In the genomic region with DNA sequence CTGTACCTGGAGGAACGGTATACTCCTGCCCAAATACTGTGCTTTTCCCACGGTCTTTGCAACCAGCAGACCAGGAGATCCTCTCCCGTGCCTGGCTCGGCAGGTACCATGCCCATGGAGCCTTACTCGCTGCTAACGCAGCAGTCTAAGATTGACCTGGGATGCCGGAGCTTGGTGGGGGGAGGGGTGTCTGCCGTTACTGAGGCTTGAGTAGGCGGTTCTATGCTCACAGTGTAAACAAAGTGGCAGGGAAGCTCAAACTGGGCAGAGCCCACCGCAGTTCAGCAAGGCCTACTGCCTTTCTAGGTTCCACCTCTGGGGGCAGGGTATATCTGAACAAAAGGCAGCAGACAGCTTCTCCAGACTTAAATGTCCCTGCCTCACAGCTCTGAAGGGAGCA, we compare ENCODE assay signal across 20 cellular contexts. TPM values are rescaled to one million over a fixed set of nuclear protein-coding genes. Genes with fewer than 3 reads are reported as not detected.
DNase-seq lines count a peak whose midpoint lies in the region; ATAC-seq and TF ChIP-seq lines count a peak whose summit lies in the region.
"Had no signal": no experiment of that assay in that cellular context is flagged by ENCODE, and none has a peak within 500 bp of the region (broad histone marks: within the 10 kb centered on the region; RNA-seq: fewer than 3 reads in every experiment).

No MANE protein-coding gene starts in this region.

- H3K36me3 Mint-ChIP-seq in endodermal cell (ENCODE audit: low read depth), result peaks cover 22% of the 10 kb centered on the region

- H3K9me2 ChIP-seq in SK-N-SH, result no peaks in the 10 kb centered on the region

- CTCF ChIA-PET in SK-N-SH (lab: Yijun Ruan, JAX), result interaction anchor here (1.1 kb wide), 1 partner anchor 16 kb away, joined by 3 read pairs; no protein-coding TSS in a partner anchor

- TF ChIP-seq CTCF in endodermal cell (conservative IDR thresholded peaks at IDR 0.05) (peak; percentile 48), SK-N-SH (IDR thresholded peaks at IDR 0.05) (no peak)

- H3F3A ChIP-seq in SK-N-SH (replicated peaks; ENCODE audit: insufficient read depth), result peaks cover 5% of the 10 kb centered on the region

- TF ChIP-seq RAD21 in SK-N-SH (IDR thresholded peaks at IDR 0.05; ENCODE audit: low read length), result no peak

- H3K9me3 ChIP-seq in HUES6 (ENCODE audit: control insufficient read depth, insufficient read depth, low read depth, low read length), result peaks cover 6% of the 10 kb centered on the region; the same call in 1 of the 2 replicates
- peaks cover 9% of the 10 kb centered on the region for H3K9me3 ChIP-seq in endodermal cell (ENCODE audit: control insufficient read depth, low read length)
- H3K9me3 ChIP-seq in SK-N-SH, result no peaks in the 10 kb centered on the region
- H3K9me3 ChIP-seq: BE2C had no signal

- no peak for ATAC-seq in HG02610 (IDR thresholded peaks at IDR 0.05; ENCODE audit: unreplicated experiment)
- no peak for ATAC-seq in GM19328 (IDR thresholded peaks at IDR 0.05; ENCODE audit: unreplicated experiment)
- ATAC-seq in HG03571 (IDR thresholded peaks at IDR 0.05; ENCODE audit: unreplicated experiment), result no peak
- ATAC-seq: A549 had no signal

- H3K4me3 Mint-ChIP-seq in endodermal cell, result no peak overlapping the region
- H3K4me3 Mint-ChIP-seq: CD14-positive monocyte; CD4-positive, alpha-beta T cell; CD8-positive, alpha-beta memory T cell had no signal

- WGBS in endodermal cell (ENCODE audit: insufficient coverage in 1 of 2, insufficient read length in 1 of 2), 2 experiments, result 82 to 88% methylated on average over 3 to 10 of the region's 10 CpGs
- 95% methylated on average over 10 of the region's 10 CpGs for WGBS in SK-N-SH (ENCODE audit: low lambda C conversion rate)

- POLR2A ChIA-PET in SK-N-SH (lab: Yijun Ruan, JAX), result no interaction called here

- H3K4me3 ChIP-seq in HUES6 (ENCODE audit: low read depth, low read length) (peak overlapping the region; percentile 18; the same call in 1 of the 2 replicates), endodermal cell (ENCODE audit: low read length) (no peak overlapping the region), SK-N-SH (ENCODE audit: low read depth in 2 of 2, low read length in 1 of 2) (no peak overlapping the region)
- H3K4me3 ChIP-seq: A549; BLaER1 treated with 17β-estradiol and CSF1 and Interleukin-3, amounts not matched to agents 10 nM and 100 nM; GM23248 had no signal

- peaks cover 2% of the 10 kb centered on the region for H3K9me3 Mint-ChIP-seq in endodermal cell

- H3K4me1 ChIP-seq in HUES6 (ENCODE audit: control insufficient read depth, insufficient read depth, low read length) (peaks cover 10% of the 10 kb centered on the region), endodermal cell (ENCODE audit: control insufficient read depth, insufficient read depth, low read length) (no peaks in the 10 kb centered on the region), SK-N-SH (ENCODE audit: control insufficient read depth in 1 of 2, insufficient read depth in 2 of 2, low read depth in 1 of 2, low read length in 1 of 2) (no peaks in the 10 kb centered on the region)
- H3K4me1 ChIP-seq: A549; BE2C; BLaER1 treated with 17β-estradiol and CSF1 and Interleukin-3, amounts not matched to agents 10 nM and 100 nM had no signal

- no peak overlapping the region for H2AFZ ChIP-seq in SK-N-SH (ENCODE audit: low read depth)
- H2AFZ ChIP-seq: GM23248 had no signal

- H3K36me3 ChIP-seq in HUES6 (ENCODE audit: control insufficient read depth, insufficient read depth, low read length) (no peaks in the 10 kb centered on the region), endodermal cell (ENCODE audit: control insufficient read depth, insufficient read depth, low read length) (peaks cover 8% of the 10 kb centered on the region), SK-N-SH (replicated peaks in 1 of 2; ENCODE audit: control insufficient read depth in 1 of 2, insufficient read depth in 2 of 2, low read length in 1 of 2) (peaks cover 0 to 11% of the 10 kb centered on the region in 2 experiments)
- H3K36me3 ChIP-seq: BE2C had no signal

- peaks cover 17% of the 10 kb centered on the region for H3K79me2 ChIP-seq in SK-N-SH (ENCODE audit: insufficient read depth)

- no peak overlapping the region for H3K27ac Mint-ChIP-seq in endodermal cell
- H3K27ac Mint-ChIP-seq: CD4-positive, alpha-beta T cell; CD8-positive, alpha-beta memory T cell had no signal

- H3K9ac ChIP-seq in HUES6 (ENCODE audit: low read length) (no peak overlapping the region), endodermal cell (ENCODE audit: extremely low read depth, low read length, poor library complexity, severe bottlenecking) (no peak overlapping the region), SK-N-SH (no peak overlapping the region)
- H3K9ac ChIP-seq: BLaER1 treated with 17β-estradiol and CSF1 and Interleukin-3, amounts not matched to agents 10 nM and 100 nM; GM23248 had no signal

- H3K27me3 ChIP-seq in HUES6 (ENCODE audit: control insufficient read depth, insufficient read depth, low read length), result no peaks in the 10 kb centered on the region
- no peaks in the 10 kb centered on the region for H3K27me3 ChIP-seq in endodermal cell (ENCODE audit: control insufficient read depth, insufficient read depth, low read length, poor library complexity, severe bottlenecking)
- H3K27me3 ChIP-seq in SK-N-SH (ENCODE audit: insufficient read depth), result no peaks in the 10 kb centered on the region
- H3K27me3 ChIP-seq: BE2C; BLaER1 treated with 17β-estradiol and CSF1 and Interleukin-3, amounts not matched to agents 10 nM and 100 nM had no signal

- H3K4me2 ChIP-seq in SK-N-SH, result no peak overlapping the region
- H3K4me2 ChIP-seq: A549; BLaER1 treated with 17β-estradiol and CSF1 and Interleukin-3, amounts not matched to agents 10 nM and 100 nM had no signal

- no peaks in the 10 kb centered on the region for H4K20me1 ChIP-seq in SK-N-SH (ENCODE audit: insufficient read depth)

- H3K27ac ChIP-seq in HUES6 (ENCODE audit: low read depth, low read length) (no peak overlapping the region), endodermal cell (ENCODE audit: low read depth, low read length) (no peak overlapping the region), SK-N-SH (ENCODE audit: low read depth in 2 of 2, low read length in 1 of 2) (no peak overlapping the region)
- H3K27ac ChIP-seq: A549; BLaER1 treated with 17β-estradiol and CSF1 and Interleukin-3, amounts not matched to agents 10 nM and 100 nM; GM23248 had no signal

- TF ChIP-seq EP300 in SK-N-SH (IDR thresholded peaks at IDR 0.05; ENCODE audit: borderline replicate concordance in 1 of 2, low read depth in 1 of 2, low read length in 1 of 2), result no peak

- peaks cover 2% of the 10 kb centered on the region for H3K4me1 Mint-ChIP-seq in endodermal cell

- DNase-seq in ELF-1 (ENCODE audit: low read depth, low spot score) (peak; percentile 81), endodermal cell (peak; percentile 56), SK-N-SH (no peak)
- DNase-seq: 8988T; ACHN; AML-193; BE2C; CD4-positive, alpha-beta T cell; CD8-positive, alpha-beta memory T cell; DMS53; DMS79 treated with DMSO at 0.1 percent for 48 hours; GM23248; HCEC 1CT had no signal

- H3K27me3 Mint-ChIP-seq in endodermal cell (ENCODE audit: insufficient read depth), result no peaks in the 10 kb centered on the region
- H3K27me3 Mint-ChIP-seq: CD4-positive, alpha-beta T cell; CD8-positive, alpha-beta memory T cell had no signal

TF ChIP-seq in SK-N-SH, 30 proteins besides CTCF, POLR2A, EP300 and RAD21:
- no peak for TF ChIP-seq TEAD4 (IDR thresholded peaks at IDR 0.05; ENCODE audit: borderline replicate concordance, insufficient read depth)
- no peak for TF ChIP-seq GABPA (IDR thresholded peaks at IDR 0.05; ENCODE audit: low read depth)
- TF ChIP-seq RCOR1 (IDR thresholded peaks at IDR 0.05; ENCODE audit: low read length), result no peak
- no peak for TF ChIP-seq SIN3A (IDR thresholded peaks at IDR 0.05; ENCODE audit: borderline replicate concordance, low read depth, low read length)
- TF ChIP-seq GATA2 (CRISPR knock-in tag; IDR thresholded peaks at IDR 0.05), result no peak
- no peak for TF ChIP-seq RFX5 (IDR thresholded peaks at IDR 0.05; ENCODE audit: low read length)
- TF ChIP-seq ELF1 (IDR thresholded peaks at IDR 0.05), result no peak
- TF ChIP-seq FOXM1 (IDR thresholded peaks at IDR 0.05; ENCODE audit: low read depth), result no peak
- no peak for TF ChIP-seq SMC3 (IDR thresholded peaks at IDR 0.05; ENCODE audit: low read depth, low read length)
- no peak for TF ChIP-seq FOSL2 (IDR thresholded peaks at IDR 0.05; ENCODE audit: borderline replicate concordance, low read depth)
- no peak for TF ChIP-seq FOXJ3 (CRISPR knock-in tag; IDR thresholded peaks at IDR 0.05)
- no peak for TF ChIP-seq JUND (IDR thresholded peaks at IDR 0.05)
- no peak for TF ChIP-seq NRF1 (IDR thresholded peaks at IDR 0.05; ENCODE audit: low read depth, low read length)
- TF ChIP-seq, protein P1, sequence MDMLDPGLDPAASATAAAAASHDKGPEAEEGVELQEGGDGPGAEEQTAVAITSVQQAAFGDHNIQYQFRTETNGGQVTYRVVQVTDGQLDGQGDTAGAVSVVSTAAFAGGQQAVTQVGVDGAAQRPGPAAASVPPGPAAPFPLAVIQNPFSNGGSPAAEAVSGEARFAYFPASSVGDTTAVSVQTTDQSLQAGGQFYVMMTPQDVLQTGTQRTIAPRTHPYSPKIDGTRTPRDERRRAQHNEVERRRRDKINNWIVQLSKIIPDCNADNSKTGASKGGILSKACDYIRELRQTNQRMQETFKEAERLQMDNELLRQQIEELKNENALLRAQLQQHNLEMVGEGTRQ (IDR thresholded peaks at IDR 0.05; ENCODE audit: borderline replicate concordance, low read depth, low read length), result no peak

RNA-seq across cellular contexts. Expression of a gene that starts 22.7 kb away (rescaled TPM):
- 10 to 100 TPM; 77.1 to 78.0 TPM for total RNA-seq in endodermal cell
- 42.1 TPM for polyA plus RNA-seq in endodermal cell (2013, experiment 1 of 2)
- 34.5 TPM for polyA plus RNA-seq in endodermal cell (2013, experiment 2 of 2)
- 20.4 and 28.7 TPM in 2 replicates for polyA plus RNA-seq in SK-N-SH (2012; rRNA removed)
- polyA plus RNA-seq in SK-N-SH (2012; cell fraction: cytosol; rRNA removed), result 24.6 and 34.7 TPM in 2 replicates
- polyA plus RNA-seq in SK-N-SH (2012; cell fraction: nucleus; rRNA removed), result 29.1 and 57.6 TPM in 2 replicates
